ENCODE assay signal across 22 cellular contexts in genomic region chr2:109721117-109721504, GRCh38.
A peak's percentile ranks its signal among the peaks of the same experiment; 100 is the strongest.
DNase-seq lines count a peak whose midpoint lies in the region; ATAC-seq, FAIRE-seq and TF ChIP-seq lines count a peak whose summit lies in the region.
"Had no signal": no experiment of that assay in that cellular context is flagged by ENCODE, and none has a peak within 500 bp of the region (broad histone marks: within the 10 kb centered on the region; RNA-seq: fewer than 3 reads in every experiment).

No MANE protein-coding gene starts in this region.

- peak overlapping the region; percentile 82 to 90 (median 84) for H3K27ac ChIP-seq in esophagus squamous epithelium
- no peak overlapping the region for H3K27ac ChIP-seq in upper lobe of right lung
- H3K27ac ChIP-seq: gastroesophageal sphincter had no signal

- H3K9me3 Mint-ChIP-seq in brain (peaks cover 7 to 25% (median 9%) of the 10 kb centered on the region in 5 experiments), nephron progenitor cell (peaks cover 18% of the 10 kb centered on the region)
- H3K9me3 Mint-ChIP-seq: CD4-positive, alpha-beta T cell; stimulated activated effector memory CD8-positive, alpha-beta T cell treated with anti-CD3 and anti-CD28 coated beads, Interleukin-12 subunit alpha, Interleukin-12 subunit beta, amount 100 ng/mL, for 72 hours had no signal

- intact Hi-C loops in esophagus squamous epithelium (cut with DNase I) (no loop called here), upper lobe of right lung (cut with DNase I) (no loop called here)

- H3K4me1 Mint-ChIP-seq in brain: peaks cover 31% of the 10 kb centered on the region
- peaks cover 10% of the 10 kb centered on the region for H3K4me1 Mint-ChIP-seq in nephron progenitor cell
- H3K4me1 Mint-ChIP-seq: stimulated activated effector memory CD8-positive, alpha-beta T cell treated with anti-CD3 and anti-CD28 coated beads, Interleukin-12 subunit alpha, Interleukin-12 subunit beta, amount 100 ng/mL, for 72 hours had no signal

- H3K36me3 Mint-ChIP-seq in brain: no peaks in the 10 kb centered on the region
- no peaks in the 10 kb centered on the region for H3K36me3 Mint-ChIP-seq in nephron progenitor cell (ENCODE audit: low read depth)
- H3K36me3 Mint-ChIP-seq: stimulated activated effector memory CD8-positive, alpha-beta T cell treated with anti-CD3 and anti-CD28 coated beads, Interleukin-12 subunit alpha, Interleukin-12 subunit beta, amount 100 ng/mL, for 72 hours had no signal

- no peaks in the 10 kb centered on the region for H3K27me3 Mint-ChIP-seq in brain
- peaks cover 5% of the 10 kb centered on the region for H3K27me3 Mint-ChIP-seq in nephron progenitor cell (ENCODE audit: low read depth, poor library complexity)

- H3K9me3 ChIP-seq in esophagus squamous epithelium (no peaks in the 10 kb centered on the region), upper lobe of right lung (no peaks in the 10 kb centered on the region)
- H3K9me3 ChIP-seq: gastroesophageal sphincter had no signal

- DNase-seq in esophagus squamous epithelium (lab: John Stamatoyannopoulos, UW) (no peak), nephron progenitor cell (no peak), upper lobe of right lung (peak; percentile 12), RCC 7860 (ENCODE audit: low spot score) (no peak)
- no peak for DNase-seq in central memory CD4-positive, alpha-beta T cell
- no peak for DNase-seq in activated CD4-positive, alpha-beta T cell treated with anti-CD3 and anti-CD28 coated beads, Interleukin-2, amount 50 U/mL, for 48 hours
- DNase-seq: activated CD4-positive, alpha-beta T cell treated with anti-CD3 and anti-CD28 coated beads, Interleukin-2, amount 50 U/mL, for 4 hours; activated effector memory CD4-positive, alpha-beta T cell treated with Interleukin-2 at 50 U/mL for 16 hours; CD4-positive, alpha-beta T cell; effector CD4-positive, alpha-beta T cell; erythroblast; hypothalamus; NCI-H1436; NCI-H2107; NCI-H510A; PC-3; SHP77; T1000 had no signal

- no peak for TF ChIP-seq POLR2A in esophagus squamous epithelium (IDR thresholded peaks at IDR 0.05)

- no peaks in the 10 kb centered on the region for H3K27me3 ChIP-seq in esophagus squamous epithelium
- H3K27me3 ChIP-seq in upper lobe of right lung: no peaks in the 10 kb centered on the region

- H3K27ac Mint-ChIP-seq in brain: peak overlapping the region in 4 of 5 experiments; percentile 26 to 81 (median 68)
- peak overlapping the region; percentile 62 for H3K27ac Mint-ChIP-seq in nephron progenitor cell
- H3K27ac Mint-ChIP-seq: CD4-positive, alpha-beta T cell; stimulated activated effector memory CD8-positive, alpha-beta T cell treated with anti-CD3 and anti-CD28 coated beads, Interleukin-12 subunit alpha, Interleukin-12 subunit beta, amount 100 ng/mL, for 72 hours; WTC11 had no signal

- H3K4me1 ChIP-seq in esophagus squamous epithelium (peaks cover 20 to 54% (median 21%) of the 10 kb centered on the region in 3 donors), upper lobe of right lung (no peaks in the 10 kb centered on the region)
- H3K4me1 ChIP-seq: gastroesophageal sphincter had no signal

- H3K36me3 ChIP-seq in esophagus squamous epithelium (no peaks in the 10 kb centered on the region), upper lobe of right lung (no peaks in the 10 kb centered on the region)
- H3K36me3 ChIP-seq: gastroesophageal sphincter had no signal

- no peak for ATAC-seq in upper lobe of right lung
- ATAC-seq: gastroesophageal sphincter, PC-3 had no signal

- FAIRE-seq in RCC 7860 (lab: Jason Lieb, UNC): no peak

- TF ChIP-seq CTCF in brain (conservative IDR thresholded peaks at IDR 0.05) (no peak), esophagus squamous epithelium (IDR thresholded peaks at IDR 0.05) (no peak), nephron progenitor cell (IDR thresholded peaks at IDR 0.05) (no peak), upper lobe of right lung (IDR thresholded peaks at IDR 0.05) (no peak)

- WGBS in esophagus squamous epithelium, 2 donors: 20 to 51% methylated on average over 7 to 9 of the region's 9 CpGs

- H3K4me3 Mint-ChIP-seq in brain (no peak overlapping the region), nephron progenitor cell (no peak overlapping the region)
- H3K4me3 Mint-ChIP-seq: CD4-positive, alpha-beta T cell; stimulated activated effector memory CD8-positive, alpha-beta T cell treated with anti-CD3 and anti-CD28 coated beads, Interleukin-12 subunit alpha, Interleukin-12 subunit beta, amount 100 ng/mL, for 72 hours; WTC11 had no signal

- H3K4me3 ChIP-seq in esophagus squamous epithelium: peak overlapping the region in 1 of 4 donors; percentile 10
- no peak overlapping the region for H3K4me3 ChIP-seq in upper lobe of right lung
- H3K4me3 ChIP-seq: gastroesophageal sphincter had no signal
